23 cellular contexts compared by ENCODE assay signal in the genomic region with DNA sequence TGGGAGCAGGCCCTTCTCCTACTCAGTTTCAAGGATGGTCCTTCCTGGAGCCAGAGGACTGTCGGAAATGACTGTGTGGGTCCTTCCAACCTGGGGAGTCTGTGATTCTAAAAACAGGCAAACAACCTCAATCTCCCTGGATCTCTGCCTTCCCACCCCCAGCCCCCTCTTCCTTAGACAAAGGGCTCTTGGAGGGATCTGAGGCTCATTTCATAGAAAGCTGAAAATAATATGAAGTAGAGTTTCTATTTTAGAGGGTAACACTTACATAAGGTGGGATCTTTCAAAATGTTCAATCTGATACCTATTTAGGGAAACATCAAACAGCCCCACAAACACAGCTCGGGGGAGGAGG.
DNase-seq lines count a peak whose midpoint lies in the region; ATAC-seq, FAIRE-seq and TF ChIP-seq lines count a peak whose summit lies in the region.
"Had no signal": no experiment of that assay in that cellular context is flagged by ENCODE, and none has a peak within 500 bp of the region (broad histone marks: within the 10 kb centered on the region; RNA-seq: fewer than 3 reads in every experiment).

No MANE protein-coding gene starts in this region.

- H3K36me3 Mint-ChIP-seq in H9 (ENCODE audit: insufficient read depth in 1 of 3, low read depth in 3 of 3): peaks cover 0 to 6% (median 0%) of the 10 kb centered on the region in 3 experiments; a peak in 2 of 7 replicates
- H3K36me3 Mint-ChIP-seq: activated naive CD8-positive, alpha-beta T cell treated with anti-CD3 and anti-CD28 coated beads, Interleukin-2, amount 10 ng/mL, durations not matched to agents 7 days and 5 days had no signal

- no peak overlapping the region for H3K56ac ChIP-seq in H9 (ENCODE audit: insufficient read length, low read depth, low read length)

- no peaks in the 10 kb centered on the region for H3K79me2 ChIP-seq in H9 (ENCODE audit: insufficient read depth, low read length)

- no CpG with 5 or more reads among the region's 2 CpGs for WGBS in H9 (ENCODE audit: extremely low coverage, insufficient read length, low lambda C conversion rate)

- H3K14ac ChIP-seq in H9 (ENCODE audit: insufficient read depth, low read length): no peak overlapping the region

- H2AK5ac ChIP-seq in H9 (ENCODE audit: insufficient read length, low read length): no peak overlapping the region

- no peak overlapping the region for H3T11ph ChIP-seq in H9 (ENCODE audit: low read length)

- H3K9me3 ChIP-seq in H9 (ENCODE audit: control insufficient read depth, low read depth, low read length) (no peaks in the 10 kb centered on the region), RWPE2 (ENCODE audit: severe bottlenecking) (no peaks in the 10 kb centered on the region)

- H3K27me3 ChIP-seq in H9 (ENCODE audit: insufficient read depth, low read length) (no peaks in the 10 kb centered on the region), RWPE2 (ENCODE audit: insufficient read depth, poor library complexity, severe bottlenecking) (no peaks in the 10 kb centered on the region), layer of hippocampus (ENCODE audit: control insufficient read depth, insufficient read depth, low read length) (no peaks in the 10 kb centered on the region)

- H3K79me1 ChIP-seq in H9 (ENCODE audit: insufficient read depth, low read depth, low read length, poor library complexity, severe bottlenecking): no peaks in the 10 kb centered on the region

- no peak overlapping the region; a peak in 1 of 5 replicates for H3K4me3 Mint-ChIP-seq in H9
- H3K4me3 Mint-ChIP-seq: activated naive CD8-positive, alpha-beta T cell treated with anti-CD3 and anti-CD28 coated beads, Interleukin-2, amount 10 ng/mL, durations not matched to agents 7 days and 5 days; naive thymus-derived CD4-positive, alpha-beta T cell had no signal

- no peak for FAIRE-seq in RCC 7860 (lab: Jason Lieb, UNC)
- FAIRE-seq: bronchial epithelial cell had no signal

- no peaks in the 10 kb centered on the region; the same call in 1 of the 2 replicates for H3K4me1 ChIP-seq in H9 (ENCODE audit: insufficient read depth, low read length)
- H3K4me1 ChIP-seq in RWPE2 (ENCODE audit: insufficient read depth, poor library complexity, severe bottlenecking): peaks cover 14% of the 10 kb centered on the region
- H3K4me1 ChIP-seq: Caco-2 had no signal

- no peak overlapping the region for H3K4me3 ChIP-seq in RWPE2 (ENCODE audit: severe bottlenecking)
- H3K4me3 ChIP-seq: lung, PC-9 had no signal

- H4K8ac ChIP-seq in H9 (replicated peaks; ENCODE audit: insufficient read length, low read depth, low read length): no peak overlapping the region

- peaks cover 12% of the 10 kb centered on the region for H3K27me3 Mint-ChIP-seq in H9 (ENCODE audit: low read depth)
- H3K27me3 Mint-ChIP-seq: activated naive CD8-positive, alpha-beta T cell treated with anti-CD3 and anti-CD28 coated beads, Interleukin-2, amount 10 ng/mL, durations not matched to agents 7 days and 5 days had no signal

- H3K4me1 Mint-ChIP-seq in H9: peaks cover 15 to 16% of the 10 kb centered on the region in 2 experiments

- H3K23ac ChIP-seq in H9 (ENCODE audit: insufficient read length, low read depth, low read length): no peak overlapping the region

- H4K91ac ChIP-seq in H9 (ENCODE audit: insufficient read length, low read depth, low read length): no peak overlapping the region

- H3K27ac Mint-ChIP-seq in H9: no peak overlapping the region
- H3K27ac Mint-ChIP-seq: activated naive CD8-positive, alpha-beta T cell treated with anti-CD3 and anti-CD28 coated beads, Interleukin-2, amount 10 ng/mL, durations not matched to agents 7 days and 5 days; naive thymus-derived CD4-positive, alpha-beta T cell had no signal

- no peak overlapping the region for H2BK120ac ChIP-seq in H9 (ENCODE audit: low read depth, low read length, poor library complexity, severe bottlenecking)

- no peak for ATAC-seq in RWPE2 (ENCODE audit: low read depth)
- ATAC-seq: activated CD4-positive, CD25-positive, alpha-beta regulatory T cell treated with anti-CD3 and anti-CD28 coated beads, Interleukin-2, amount 50 U/mL, for 24 hours; naive thymus-derived CD4-positive, alpha-beta T cell; SK-N-SH treated with all-trans-retinoic acid at 6 μM for 48 hours had no signal

- DNase-seq in H9: no peak
- DNase-seq in RWPE2 (ENCODE audit: low spot score): no peak
- no peak for DNase-seq in substantia nigra (lab: John Stamatoyannopoulos, UW)
- no peak for DNase-seq in kidney glomerular epithelial cell (lab: John Stamatoyannopoulos, UW)
- no peak for DNase-seq in RCC 7860 (ENCODE audit: low spot score)
- no peak for DNase-seq in NCI-H1417 treated with DMSO at 0.1 percent for 48 hours (lab: John Stamatoyannopoulos, UW)
- DNase-seq: activated naive CD8-positive, alpha-beta T cell treated with anti-CD3 and anti-CD28 coated beads, Interleukin-2, amount 10 ng/mL, durations not matched to agents 7 days and 5 days; AML-193; Caco-2; GDM1; naive thymus-derived CD4-positive, alpha-beta T cell; NCI-H1417; NCI-H2171; NCI-H748 treated with DMSO at 0.1 percent for 48 hours; retina; stimulated activated naive CD4-positive, alpha-beta T cell; T-helper 9 cell had no signal

- no peaks in the 10 kb centered on the region for H3K23me2 ChIP-seq in H9 (ENCODE audit: insufficient read length, low read depth, low read length, poor library complexity, severe bottlenecking)

- H4K5ac ChIP-seq in H9 (ENCODE audit: insufficient read length, low read depth, low read length): no peak overlapping the region

- H4K20me1 ChIP-seq in H9 (ENCODE audit: control insufficient read depth, insufficient read depth, insufficient read length): no peaks in the 10 kb centered on the region

- no peak overlapping the region for H2BK12ac ChIP-seq in H9 (ENCODE audit: insufficient read length, low read depth, low read length)

- no peak overlapping the region for H2BK15ac ChIP-seq in H9 (ENCODE audit: low read depth, low read length)

- no peaks in the 10 kb centered on the region for H3K36me3 ChIP-seq in RWPE2 (ENCODE audit: low read depth)

- H2BK20ac ChIP-seq in H9 (ENCODE audit: low read depth, low read length, poor library complexity, severe bottlenecking): no peak overlapping the region

- H3K27ac ChIP-seq in H9 (ENCODE audit: insufficient read length, low read depth, low read length) (no peak overlapping the region), RWPE2 (ENCODE audit: poor library complexity, severe bottlenecking) (peak overlapping the region; percentile 70), layer of hippocampus (ENCODE audit: low read depth, low read length) (peak overlapping the region; percentile 98), substantia nigra (ENCODE audit: low read depth, low read length, poor library complexity, severe bottlenecking) (peak overlapping the region; percentile 97)

- no peak overlapping the region for H3K4me2 ChIP-seq in H9 (ENCODE audit: insufficient read depth, insufficient read length, low read length)

- H3K18ac ChIP-seq in H9 (ENCODE audit: insufficient read length, low read depth, low read length): peak overlapping the region; percentile 12

- H2BK5ac ChIP-seq in H9 (ENCODE audit: insufficient read length, low read length): no peak overlapping the region

- no peak overlapping the region for H2AFZ ChIP-seq in H9 (ENCODE audit: low read length)
- H2AFZ ChIP-seq: PC-9 had no signal

- H3K4ac ChIP-seq in H9 (ENCODE audit: low read depth, low read length): no peak overlapping the region

- H3K9ac ChIP-seq in H9 (ENCODE audit: extremely low read depth, insufficient read length, low read length): no peak overlapping the region

- no peak for TF ChIP-seq CTCF in H9 (conservative IDR thresholded peaks at IDR 0.05)
- no peak for TF ChIP-seq CTCF in RWPE2 (IDR thresholded peaks at IDR 0.05; ENCODE audit: poor library complexity, severe bottlenecking)

- peaks cover 6 to 8% of the 10 kb centered on the region in 2 experiments; a peak in 2 of 5 replicates for H3K9me3 Mint-ChIP-seq in H9
